18 cellular contexts compared by ENCODE assay signal in the genomic region with DNA sequence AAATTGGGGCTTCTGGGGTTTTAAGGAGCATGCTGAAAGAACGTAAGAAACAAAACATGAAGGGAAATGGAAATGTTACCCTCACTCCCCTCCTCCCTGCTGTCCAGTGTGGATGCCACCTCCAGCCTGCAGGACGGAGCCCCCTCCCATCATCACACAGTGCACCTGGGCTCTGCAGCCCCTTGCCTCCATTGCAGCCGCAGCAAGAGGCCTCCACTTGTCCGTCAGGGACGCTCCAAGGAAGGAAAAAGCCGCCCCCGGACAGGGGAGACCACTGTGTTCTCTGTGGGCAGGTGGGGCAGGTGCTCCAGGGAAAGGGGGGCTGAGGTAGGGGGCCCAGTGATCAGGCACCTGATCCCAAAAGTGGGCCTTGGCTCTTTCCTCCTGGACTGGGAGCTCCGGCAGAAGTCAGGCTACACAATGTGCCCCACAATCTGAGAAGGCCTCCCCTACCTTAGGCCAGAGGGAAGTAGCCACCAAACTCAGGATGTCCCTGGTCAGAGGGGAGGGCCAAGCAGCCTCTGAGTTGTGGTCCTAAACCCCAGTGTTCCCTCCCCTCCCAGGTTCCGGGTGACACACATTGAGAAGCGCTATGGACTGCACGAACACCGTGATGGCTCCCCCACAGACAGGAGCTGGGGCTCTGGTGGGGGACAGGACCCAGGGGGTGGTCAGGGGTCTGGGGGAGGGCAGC. TPM values are rescaled to one million over a fixed set of nuclear protein-coding genes. Genes with fewer than 3 reads are reported as not detected.
DNase-seq lines count a peak whose midpoint lies in the region; ATAC-seq and TF ChIP-seq lines count a peak whose summit lies in the region.
"Had no signal": no experiment of that assay in that cellular context is flagged by ENCODE, and none has a peak within 500 bp of the region (broad histone marks: within the 10 kb centered on the region; RNA-seq: fewer than 3 reads in every experiment).

No MANE protein-coding gene starts in this region.

- no peaks in the 10 kb centered on the region for H3K9me2 ChIP-seq in GM23338 (ENCODE audit: insufficient read depth)

- H2AFZ ChIP-seq in GM23338, result no peak overlapping the region
- H2AFZ ChIP-seq: PC-9 had no signal

- no peak for ATAC-seq in GM23338
- no peak for ATAC-seq in GM18505 (IDR thresholded peaks at IDR 0.05; ENCODE audit: unreplicated experiment)
- no peak for ATAC-seq in GM21529 (IDR thresholded peaks at IDR 0.05; ENCODE audit: unreplicated experiment)
- ATAC-seq: Right ventricle myocardium inferior had no signal

- H3K27me3 Mint-ChIP-seq in GM23338 (ENCODE audit: insufficient read depth, low read depth, poor library complexity) (peaks cover 8% of the 10 kb centered on the region), endothelial cell (ENCODE audit: unreplicated experiment) (peaks cover 7% of the 10 kb centered on the region)
- H3K27me3 Mint-ChIP-seq in activated naive CD8-positive, alpha-beta T cell, result no peaks in the 10 kb centered on the region
- H3K27me3 Mint-ChIP-seq: CD4-positive, alpha-beta memory T cell had no signal

- no peak overlapping the region for H3K27ac Mint-ChIP-seq in GM23338
- no peak overlapping the region for H3K27ac Mint-ChIP-seq in activated naive CD8-positive, alpha-beta T cell
- H3K27ac Mint-ChIP-seq in endothelial cell (ENCODE audit: unreplicated experiment), result no peak overlapping the region

- H3K36me3 Mint-ChIP-seq in GM23338 (ENCODE audit: low read depth), result peaks cover 34% of the 10 kb centered on the region
- H3K36me3 Mint-ChIP-seq in activated naive CD8-positive, alpha-beta T cell, result no peaks in the 10 kb centered on the region
- peaks cover 12% of the 10 kb centered on the region for H3K36me3 Mint-ChIP-seq in endothelial cell (ENCODE audit: low read depth, unreplicated experiment)

- CTCF ChIA-PET in HEK293 (lab: Yijun Ruan, JAX), result interaction anchor here (0.7 to 12.5 kb wide), 6 partner anchors 20 to 379 kb away, joined by 3 to 125 read pairs (median 4); a partner anchor contains a TSS

- H4K20me1 ChIP-seq in GM23338 (replicated peaks; ENCODE audit: insufficient read depth), result peaks cover 19% of the 10 kb centered on the region

- no peaks in the 10 kb centered on the region for H3K9me3 ChIP-seq in HEK293 (ENCODE audit: control insufficient read depth, insufficient read depth, low read depth, low read length)
- H3K9me3 ChIP-seq: BE2C had no signal

- TF ChIP-seq POLR2A in GM18505 (IDR thresholded peaks at IDR 0.05; ENCODE audit: borderline replicate concordance, extremely low read depth, insufficient read depth, insufficient read length), result no peak

- H3K4me3 Mint-ChIP-seq in GM23338 (peak overlapping the region; percentile 9; the same call in 1 of the 3 replicates), endothelial cell (ENCODE audit: unreplicated experiment) (peak overlapping the region; percentile 34)
- H3K4me3 Mint-ChIP-seq in activated naive CD8-positive, alpha-beta T cell, result peak overlapping the region; percentile 91

- H3K4me1 Mint-ChIP-seq in GM23338, result peaks cover 34% of the 10 kb centered on the region
- peaks cover 42% of the 10 kb centered on the region for H3K4me1 Mint-ChIP-seq in activated naive CD8-positive, alpha-beta T cell (ENCODE audit: low read depth)
- H3K4me1 Mint-ChIP-seq in endothelial cell (ENCODE audit: unreplicated experiment), result peaks cover 56% of the 10 kb centered on the region

- peaks cover 3% of the 10 kb centered on the region; the same call in 1 of the 2 replicates for H3K27me3 ChIP-seq in GM23338 (ENCODE audit: insufficient read depth)
- H3K27me3 ChIP-seq: BE2C had no signal

- H3K27ac ChIP-seq in GM23338 (ENCODE audit: low read depth), result no peak overlapping the region
- H3K27ac ChIP-seq in HEK293 (ENCODE audit: extremely low read depth, low read depth, low read length), result no peak overlapping the region
- H3K27ac ChIP-seq: PC-9 had no signal

- H3K4me3 ChIP-seq in GM23338 (no peak overlapping the region), HEK293 (ENCODE audit: low read depth, low read length) (no peak overlapping the region)
- H3K4me3 ChIP-seq: PC-9 had no signal

- POLR2A ChIA-PET in HEK293 (lab: Yijun Ruan, JAX), result interaction anchor here (0.5 kb wide), 1 partner anchor 33 kb away, joined by 3 read pairs; no protein-coding TSS in a partner anchor

- DNase-seq in GM23338 (ENCODE audit: low spot score) (no peak), endothelial cell (ENCODE audit: low spot score) (no peak), NCI-H526 treated with DMSO at 0.1 percent for 48 hours (lab: John Stamatoyannopoulos, UW) (no peak)
- DNase-seq: ACHN; BE2C; Calu3; CD4-positive, alpha-beta memory T cell; DMS53; NCI-H1417; NCI-H187 treated with DMSO at 0.1 percent for 48 hours; NCI-H446 treated with DMSO at 0.1 percent for 48 hours; NCI-H748 treated with DMSO at 0.1 percent for 48 hours; PC-9 had no signal

- 0 out of 2 replicates have a peak, but pooled peaks cover 14% of the 10 kb centered on the region for H3F3A ChIP-seq in GM23338 (replicated peaks; ENCODE audit: low read depth)

- TF ChIP-seq CTCF in GM23338 (conservative IDR thresholded peaks at IDR 0.05; ENCODE audit: low read depth in 2 of 2), result no peak
- no peak for TF ChIP-seq CTCF in HEK293 (tag by site-specific recombination; IDR thresholded peaks at IDR 0.05)
- TF ChIP-seq CTCF in endothelial cell (IDR thresholded peaks at IDR 0.05; ENCODE audit: unreplicated experiment), result no peak

- H3K9me3 Mint-ChIP-seq in GM23338, result no peaks in the 10 kb centered on the region
- H3K9me3 Mint-ChIP-seq in activated naive CD8-positive, alpha-beta T cell (ENCODE audit: low read depth), result no peaks in the 10 kb centered on the region
- H3K9me3 Mint-ChIP-seq in endothelial cell (ENCODE audit: unreplicated experiment), result no peaks in the 10 kb centered on the region

- H3K4me1 ChIP-seq in GM23338 (ENCODE audit: insufficient read depth) (peaks cover 20% of the 10 kb centered on the region), HEK293 (ENCODE audit: control insufficient read depth, insufficient read depth, low read length) (peaks cover 3% of the 10 kb centered on the region)
- H3K4me1 ChIP-seq: BE2C had no signal

- no peak overlapping the region for H3K4me2 ChIP-seq in GM23338
- H3K4me2 ChIP-seq: PC-9 had no signal

- 0 out of 2 replicates have a peak, but pooled peaks cover 3% of the 10 kb centered on the region for H3K36me3 ChIP-seq in GM23338 (ENCODE audit: insufficient read depth)
- peaks cover 3 to 27% of the 10 kb centered on the region in 2 experiments for H3K36me3 ChIP-seq in HEK293 (ENCODE audit: control insufficient read depth in 2 of 2, insufficient read depth in 1 of 2, low read length in 2 of 2)
- H3K36me3 ChIP-seq: BE2C had no signal

- peaks cover 21% of the 10 kb centered on the region for H3K79me2 ChIP-seq in GM23338 (replicated peaks; ENCODE audit: insufficient read depth)

TF ChIP-seq in HEK293, 187 proteins besides CTCF, POLR2A, EP300 and RAD21:
- TF ChIP-seq GLIS2 (tag by site-specific recombination; IDR thresholded peaks at IDR 0.05) (0 out of 2 replicates have a peak, but pooled peaks have one; percentile 22), ZNF707 (tag by site-specific recombination; IDR thresholded peaks at IDR 0.05) (no peak)
TF ChIP-seq in HEK293: peak in this region for 1.

RNA-seq across cellular contexts. Expression of a gene that starts 2.7 kb away (rescaled TPM):
- 30.6 and 34.6 TPM in 2 replicates for total RNA-seq in GM23338 (2014; rRNA removed; shearing (Covaris generic))
- 18.6 and 20.4 TPM in 2 replicates for polyA plus RNA-seq in GM23338 (2016; fragmentation: Nextera tagmentation; extraction: Ambion mirVana)
- total RNA-seq in endothelial cell (ENCODE audit: unreplicated experiment), result 17.4 TPM

RNA-seq across cellular contexts. Expression of a gene that starts 2.9 kb away (rescaled TPM):
- 74.6 and 90.0 TPM in 2 replicates for total RNA-seq in GM23338 (2014; rRNA removed; shearing (Covaris generic))
- polyA plus RNA-seq in GM23338 (2016; fragmentation: Nextera tagmentation; extraction: Ambion mirVana), result 59.2 and 59.3 TPM in 2 replicates
- total RNA-seq in endothelial cell (ENCODE audit: unreplicated experiment), result 84.9 TPM

RNA-seq across cellular contexts. Expression of a gene that starts 11.7 kb away (rescaled TPM):
- 28.7 and 46.6 TPM in 2 replicates for total RNA-seq in GM23338 (2014; rRNA removed; shearing (Covaris generic))
- 17.9 and 24.7 TPM in 2 replicates for polyA plus RNA-seq in GM23338 (2016; fragmentation: Nextera tagmentation; extraction: Ambion mirVana)
- 63.3 TPM for total RNA-seq in endothelial cell (ENCODE audit: unreplicated experiment)

RNA-seq across cellular contexts. Expression of a gene that starts 20.7 kb away (rescaled TPM):
- total RNA-seq in GM23338 (2014; rRNA removed; shearing (Covaris generic)), result 97.0 and 104 TPM in 2 replicates
- 42.9 and 43.5 TPM in 2 replicates for polyA plus RNA-seq in GM23338 (2016; fragmentation: Nextera tagmentation; extraction: Ambion mirVana)
- 149 TPM for total RNA-seq in endothelial cell (ENCODE audit: unreplicated experiment)

RNA-seq across cellular contexts. Expression of a gene that starts 42.5 kb away (rescaled TPM):
- 32.8 and 33.2 TPM in 2 replicates for total RNA-seq in GM23338 (2014; rRNA removed; shearing (Covaris generic))
- polyA plus RNA-seq in GM23338 (2016; fragmentation: Nextera tagmentation; extraction: Ambion mirVana), result 18.4 and 21.5 TPM in 2 replicates
- 239 TPM for total RNA-seq in endothelial cell (ENCODE audit: unreplicated experiment)

Comparison
In these comparisons a context has a peak if more than half of its experiments do, and no peak if none do; other contexts are left out.
1. H3K4me3 Mint-ChIP-seq: peak in every context shown above with its lines; median percentile 91 in activated naive CD8-positive, alpha-beta T cell; 34 in endothelial cell; 9 in GM23338.